ENCODE assay signal across 1 cellular context in genomic region chr19:48646192-48646911, GRCh38.
A peak's percentile ranks its signal among the peaks of the same experiment; 100 is the strongest.
TF ChIP-seq lines count a peak whose summit lies in the region.

No MANE protein-coding gene starts in this region.

TF ChIP-seq in HepG2, 621 proteins besides CTCF, POLR2A, EP300 and RAD21 (continued from another document and continues in another):
- TF ChIP-seq PRDM10 (CRISPR knock-in tag; IDR thresholded peaks at IDR 0.05; ENCODE audit: low read depth) (no peak; the same call in 1 of the 2 replicates), MLX (CRISPR knock-in tag; IDR thresholded peaks at IDR 0.05) (no peak), FOXO1 (CRISPR knock-in tag; IDR thresholded peaks at IDR 0.05) (no peak), ZNF740 (CRISPR knock-in tag; IDR thresholded peaks at IDR 0.05) (peak; percentile 97), ZNF136 (CRISPR knock-in tag; IDR thresholded peaks at IDR 0.05; ENCODE audit: low read depth) (no peak), REXO4 (CRISPR knock-in tag; IDR thresholded peaks at IDR 0.05; ENCODE audit: borderline replicate concordance) (no peak), KDM3A (CRISPR knock-in tag; IDR thresholded peaks at IDR 0.05; ENCODE audit: low read depth) (peak; percentile 93; the same call in 1 of the 2 replicates), TIGD3 (CRISPR knock-in tag; IDR thresholded peaks at IDR 0.05; ENCODE audit: borderline replicate concordance) (no peak), ZNF709 (CRISPR knock-in tag; IDR thresholded peaks at IDR 0.05) (no peak), PATZ1 (CRISPR knock-in tag; IDR thresholded peaks at IDR 0.05) (peak; percentile 73), MXD4 (CRISPR knock-in tag; IDR thresholded peaks at IDR 0.05) (no peak), ZNF160 (CRISPR knock-in tag; IDR thresholded peaks at IDR 0.05) (no peak), ATF2 (CRISPR knock-in tag; IDR thresholded peaks at IDR 0.05) (no peak), ZNF484 (CRISPR knock-in tag; IDR thresholded peaks at IDR 0.05; ENCODE audit: borderline replicate concordance, low read depth) (no peak), ZNF33B (CRISPR knock-in tag; IDR thresholded peaks at IDR 0.05) (no peak), ZNF773 (CRISPR knock-in tag; IDR thresholded peaks at IDR 0.05; ENCODE audit: borderline replicate concordance) (no peak), ZNF296 (CRISPR knock-in tag; conservative IDR thresholded peaks at IDR 0.05) (no peak), DMAP1 (CRISPR knock-in tag; IDR thresholded peaks at IDR 0.05) (no peak), ZNF101 (CRISPR knock-in tag; IDR thresholded peaks at IDR 0.05; ENCODE audit: borderline replicate concordance, low read depth) (no peak), AGO2 (optimal IDR thresholded peaks at IDR 0.05; ENCODE audit: low read depth, low read length) (no peak), TOPORS (CRISPR knock-in tag; IDR thresholded peaks at IDR 0.05) (no peak), THAP11 (CRISPR knock-in tag; IDR thresholded peaks at IDR 0.05) (peak; percentile 89), AFF4 (CRISPR knock-in tag; IDR thresholded peaks at IDR 0.05) (no peak), ZNF282 (IDR thresholded peaks at IDR 0.05; ENCODE audit: partially characterized antibody) (no peak), SAP130 (CRISPR knock-in tag; IDR thresholded peaks at IDR 0.05; ENCODE audit: low read depth) (peak; percentile 28; the same call in 1 of the 2 replicates), PBX3 (CRISPR knock-in tag; IDR thresholded peaks at IDR 0.05; ENCODE audit: borderline replicate concordance) (no peak), PCBP2 (optimal IDR thresholded peaks at IDR 0.05; ENCODE audit: low read depth, low read length, poor library complexity, severe bottlenecking) (no peak), ZNF318 (CRISPR knock-in tag; IDR thresholded peaks at IDR 0.05) (no peak), BRCA1 (CRISPR knock-in tag; IDR thresholded peaks at IDR 0.05) (no peak), FOXO4 (CRISPR knock-in tag; conservative IDR thresholded peaks at IDR 0.05) (no peak), KLF11 (CRISPR knock-in tag; IDR thresholded peaks at IDR 0.05) (no peak)
